ENCODE assay signal across 8 cellular contexts in genomic region chr2:9552491-9553178, GRCh38. TPM values are rescaled to one million over a fixed set of nuclear protein-coding genes. Genes with fewer than 3 reads are reported as not detected.
DNase-seq lines count a peak whose midpoint lies in the region; ATAC-seq and TF ChIP-seq lines count a peak whose summit lies in the region.

No MANE protein-coding gene starts in this region.

- no peak for TF ChIP-seq CTCF in CD4-positive, alpha-beta T cell (IDR thresholded peaks at IDR 0.05)

- H3K27ac Mint-ChIP-seq in CD4-positive, alpha-beta T cell, result peak overlapping the region; percentile 68

- H3K27ac ChIP-seq in CD4-positive, alpha-beta T cell (ENCODE audit: low read depth, low read length), result no peak overlapping the region

- POLR2A ChIA-PET in CD4-positive, alpha-beta T cell (lab: Charles Lee), result interaction anchor here (1.1 kb wide), 1 partner anchor 78 kb away, joined by 4 read pairs; the partner anchor contains the start of gene YWHAQ

- H3K9me3 Mint-ChIP-seq in CD4-positive, alpha-beta T cell, result no peaks in the 10 kb centered on the region

- intact Hi-C loops in CD4-positive, alpha-beta T cell (cut with DNase I, micrococcal nuclease), result loop anchor here (1.0 to 10.0 kb wide), 4 partner anchors 79 to 548 kb away; partner anchors contain the start of genes KLF11 (in 1 of the 2) and MBOAT2 (in 1 of the 2)
- intact Hi-C loops in cardiac septum (cut with DNase I), result no loop called here

- peak overlapping the region; percentile 57 for H3K4me3 Mint-ChIP-seq in CD4-positive, alpha-beta T cell

- CTCF ChIA-PET in CD4-positive, alpha-beta T cell (lab: Charles Lee), result no interaction called here

- ATAC-seq in CD4-positive, alpha-beta T cell (ENCODE audit: poor library complexity), result no peak

- H3K27me3 Mint-ChIP-seq in CD4-positive, alpha-beta T cell, result no peaks in the 10 kb centered on the region

- H3K4me1 Mint-ChIP-seq in CD4-positive, alpha-beta T cell (ENCODE audit: low read depth), result peaks cover 70% of the 10 kb centered on the region

- no peak for DNase-seq in CD4-positive, alpha-beta T cell
- DNase-seq in LoVo (ENCODE audit: low spot score) (peak; percentile 81), amniotic stem cell (lab: John Stamatoyannopoulos, UW) (peak; percentile 57), myocyte (ENCODE audit: low read depth) (peak; percentile 43), NCI-H1417 treated with DMSO at 0.1 percent for 48 hours (lab: John Stamatoyannopoulos, UW) (no peak), NCI-H345 (lab: John Stamatoyannopoulos, UW) (no peak), cardiac septum (ENCODE audit: low spot score) (no peak)
- DNase-seq in activated effector memory CD4-positive, alpha-beta T cell treated with anti-CD3 and anti-CD28 coated beads, Interleukin-2, amount 50 U/mL, for 16 hours, result no peak

- peaks cover 17% of the 10 kb centered on the region for H3K36me3 Mint-ChIP-seq in CD4-positive, alpha-beta T cell (ENCODE audit: low read depth)

- no peaks in the 10 kb centered on the region for H3K27me3 ChIP-seq in CD4-positive, alpha-beta T cell (ENCODE audit: control insufficient read depth, insufficient read depth, low read length)

- no peaks in the 10 kb centered on the region for H3K9me3 ChIP-seq in CD4-positive, alpha-beta T cell (ENCODE audit: control insufficient read depth, low read length)

RNA-seq across cellular contexts. Expression of gene ADAM17, which starts 3.0 kb away (rescaled TPM):
- 10 to 100 TPM; 21.4 to 21.6 TPM for total RNA-seq in CD4-positive, alpha-beta T cell
- total RNA-seq in myocyte (45.7 and 64.9 TPM in 2 replicates), cardiac septum (18.9 TPM)
- 35.0 TPM for polyA plus RNA-seq in myocyte (2012)

Comparison
In these comparisons a context has a peak if more than half of its experiments do, and no peak if none do; other contexts are left out.
1. DNase-seq: peak in LoVo (single experiment), amniotic stem cell (single experiment) and myocyte (single experiment); none in CD4-positive, alpha-beta T cell (0 of 10), activated effector memory CD4-positive, alpha-beta T cell treated with anti-CD3 and anti-CD28 coated beads, Interleukin-2, amount 50 U/mL, for 16 hours (single experiment), NCI-H1417 treated with DMSO at 0.1 percent for 48 hours (single experiment), NCI-H345 (single experiment) and cardiac septum (single experiment).